In genomic region chr1:47193496-47193895, GRCh38 we compare ENCODE assay signal across 11 cellular contexts. TPM values are rescaled to one million over a fixed set of nuclear protein-coding genes. Genes with fewer than 3 reads are reported as not detected.
"Had no signal": no experiment of that assay in that cellular context is flagged by ENCODE, and none has a peak within 500 bp of the region (broad histone marks: within the 10 kb centered on the region; RNA-seq: fewer than 3 reads in every experiment).

No MANE protein-coding gene starts in this region.

RNA-seq across cellular contexts. Expression of gene PDZK1IP1, which starts 3.7 kb away (rescaled TPM):
- total RNA-seq: activated CD4-positive, alpha-beta T cell treated with anti-CD3 and anti-CD28 coated beads for 36 hours; activated CD4-positive, alpha-beta T cell treated with anti-CD3 and anti-CD28 coated beads, Interleukin-2, amount 10 ng/mL, durations not matched to agents 7 days and 5 days; activated CD8-positive, alpha-beta T cell treated with anti-CD3 and anti-CD28 coated beads, Interleukin-2, amount 10 ng/mL, durations not matched to agents 7 days and 5 days; activated naive CD8-positive, alpha-beta T cell treated with anti-CD3 and anti-CD28 coated beads for 36 hours; LHCN-M2; NCI-H460; Right ventricle myocardium inferior; SK-MEL-5; T-cell; WTC11 had no signal

RNA-seq across cellular contexts. Expression of gene TAL1, which starts 38.5 kb away (rescaled TPM):
- total RNA-seq: activated CD4-positive, alpha-beta T cell treated with anti-CD3 and anti-CD28 coated beads, Interleukin-2, amount 10 ng/mL, durations not matched to agents 7 days and 5 days; activated CD8-positive, alpha-beta T cell treated with anti-CD3 and anti-CD28 coated beads, Interleukin-2, amount 10 ng/mL, durations not matched to agents 7 days and 5 days; activated naive CD8-positive, alpha-beta T cell treated with anti-CD3 and anti-CD28 coated beads for 36 hours; LHCN-M2; NCI-H460 had no signal

RNA-seq across cellular contexts. Expression of gene CYP4A22, which starts 56.3 kb away (rescaled TPM):
- total RNA-seq: activated CD4-positive, alpha-beta T cell treated with anti-CD3 and anti-CD28 coated beads for 36 hours; activated CD4-positive, alpha-beta T cell treated with anti-CD3 and anti-CD28 coated beads, Interleukin-2, amount 10 ng/mL, durations not matched to agents 7 days and 5 days; activated CD8-positive, alpha-beta T cell treated with anti-CD3 and anti-CD28 coated beads, Interleukin-2, amount 10 ng/mL, durations not matched to agents 7 days and 5 days; activated naive CD8-positive, alpha-beta T cell treated with anti-CD3 and anti-CD28 coated beads for 36 hours; LHCN-M2; NCI-H460; Right ventricle myocardium inferior; SK-MEL-5; T-cell; T-helper 17 cell; WTC11 had no signal
